Comparison of ENCODE assay signal across 15 cellular contexts in the genomic region with DNA sequence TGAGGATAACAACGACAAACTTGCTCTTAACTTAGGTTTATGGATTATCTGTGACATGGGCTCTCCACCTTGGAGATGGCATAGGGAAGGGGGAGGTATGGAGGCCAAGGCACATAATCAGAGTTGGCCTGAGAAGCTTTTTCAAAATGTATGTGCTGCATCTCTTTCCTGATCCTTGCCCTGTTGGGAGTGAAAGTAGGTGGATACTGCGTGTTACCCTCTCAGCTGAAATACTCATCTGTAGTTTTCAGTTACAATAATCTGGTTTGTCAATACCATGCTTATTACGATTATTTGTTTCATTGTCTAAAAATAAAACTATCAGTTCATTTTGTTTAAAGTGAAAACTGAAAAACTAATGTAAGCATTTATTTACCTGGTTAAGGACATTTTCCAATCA.
DNase-seq lines count a peak whose midpoint lies in the region; ATAC-seq and TF ChIP-seq lines count a peak whose summit lies in the region.
"Had no signal": no experiment of that assay in that cellular context is flagged by ENCODE, and none has a peak within 500 bp of the region (broad histone marks: within the 10 kb centered on the region; RNA-seq: fewer than 3 reads in every experiment).

No MANE protein-coding gene starts in this region.

- H2AFZ ChIP-seq in GM23248 (no peak overlapping the region), mesenchymal stem cell (ENCODE audit: low read depth, low read length) (no peak overlapping the region)
- H2AFZ ChIP-seq: parathyroid adenoma had no signal

- H2BK12ac ChIP-seq in mesenchymal stem cell (ENCODE audit: low read length in 2 of 2) = no peak overlapping the region

- H3K23ac ChIP-seq in mesenchymal stem cell (ENCODE audit: low read length in 2 of 2) = no peak overlapping the region

- H3K79me1 ChIP-seq in mesenchymal stem cell (replicated peaks; ENCODE audit: low read length, poor library complexity, severe bottlenecking) = peaks cover 3% of the 10 kb centered on the region

- no peak overlapping the region for H4K91ac ChIP-seq in mesenchymal stem cell (ENCODE audit: low read length)

- peaks cover 52% of the 10 kb centered on the region for H3K4me1 ChIP-seq in GM23248 (ENCODE audit: insufficient read depth)
- H3K4me1 ChIP-seq in mesenchymal stem cell (ENCODE audit: control insufficient read depth, insufficient read depth, low read depth, low read length) = no peaks in the 10 kb centered on the region
- peaks cover 0 to 11% (median 1%) of the 10 kb centered on the region in 4 donors for H3K4me1 ChIP-seq in sigmoid colon
- H3K4me1 ChIP-seq: BLaER1 treated with 17β-estradiol and CSF1 and Interleukin-3, amounts not matched to agents 10 nM and 100 nM had no signal

- DNase-seq in GM23248 (no peak), mesenchymal stem cell (no peak), sigmoid colon (no peak), NAMALWA (ENCODE audit: low spot score) (no peak)
- no peak for DNase-seq in activated effector memory CD4-positive, alpha-beta T cell treated with Interleukin-2 at 50 U/mL for 16 hours
- no peak for DNase-seq in activated CD4-positive, alpha-beta T cell treated with anti-CD3 and anti-CD28 coated beads for 48 hours
- DNase-seq: activated CD4-positive, alpha-beta T cell treated with anti-CD3 and anti-CD28 coated beads for 36 hours; activated T-cell treated with anti-CD3 and anti-CD28 coated beads, Interleukin-2, amount 50 U/mL, for 4 hours; amygdala; NCI-H446 treated with DMSO at 0.1 percent for 48 hours; stimulated activated CD4-positive, alpha-beta T cell treated with anti-CD3 and anti-CD28 coated beads, Interleukin-12 subunit alpha, Interleukin-12 subunit beta, amount 100 ng/mL, for 4 hours had no signal

- H3K14ac ChIP-seq in mesenchymal stem cell (ENCODE audit: low read length in 2 of 2) = no peak overlapping the region

- H2BK15ac ChIP-seq in mesenchymal stem cell (ENCODE audit: low read depth, poor library complexity, severe bottlenecking) = no peak overlapping the region

- TF ChIP-seq CTCF in sigmoid colon (IDR thresholded peaks at IDR 0.05) = no peak

- no peaks in the 10 kb centered on the region for H4K20me1 ChIP-seq in GM23248 (ENCODE audit: insufficient read depth)
- H4K20me1 ChIP-seq: BLaER1 treated with 17β-estradiol and CSF1 and Interleukin-3, amounts not matched to agents 10 nM and 100 nM had no signal

- no peak overlapping the region for H2BK5ac ChIP-seq in mesenchymal stem cell (ENCODE audit: low read depth, low read length, poor library complexity, severe bottlenecking)

- H3K4me2 ChIP-seq in GM23248 (ENCODE audit: unreplicated experiment) = no peak overlapping the region
- H3K4me2 ChIP-seq in mesenchymal stem cell (ENCODE audit: low read length, poor library complexity, severe bottlenecking) = no peak overlapping the region
- H3K4me2 ChIP-seq: BLaER1 treated with 17β-estradiol and CSF1 and Interleukin-3, amounts not matched to agents 10 nM and 100 nM had no signal

- H3K18ac ChIP-seq in mesenchymal stem cell (ENCODE audit: low read depth in 1 of 2, low read length in 2 of 2) = no peak overlapping the region

- H3K4me3 ChIP-seq in GM23248 (no peak overlapping the region), mesenchymal stem cell (ENCODE audit: insufficient read depth in 1 of 2, low read depth in 1 of 2, low read length in 2 of 2) (no peak overlapping the region), sigmoid colon (no peak overlapping the region)
- H3K4me3 ChIP-seq: BLaER1 treated with 17β-estradiol and CSF1 and Interleukin-3, amounts not matched to agents 10 nM and 100 nM had no signal

- no peaks in the 10 kb centered on the region for H3K27me3 ChIP-seq in GM23248 (replicated peaks; ENCODE audit: insufficient read depth)
- H3K27me3 ChIP-seq in mesenchymal stem cell (ENCODE audit: control insufficient read depth in 1 of 2, insufficient read depth in 1 of 2, low read length in 2 of 2) = no peaks in the 10 kb centered on the region
- no peaks in the 10 kb centered on the region for H3K27me3 ChIP-seq in sigmoid colon
- H3K27me3 ChIP-seq: BLaER1 treated with 17β-estradiol and CSF1 and Interleukin-3, amounts not matched to agents 10 nM and 100 nM had no signal

- no peaks in the 10 kb centered on the region for H3K9me3 ChIP-seq in GM23248 (ENCODE audit: low read depth)
- H3K9me3 ChIP-seq in mesenchymal stem cell (ENCODE audit: control insufficient read depth, low read length) = no peaks in the 10 kb centered on the region
- no peaks in the 10 kb centered on the region for H3K9me3 ChIP-seq in sigmoid colon
- H3K9me3 ChIP-seq: BLaER1 treated with 17β-estradiol and CSF1 and Interleukin-3, amounts not matched to agents 10 nM and 100 nM had no signal

- in situ Hi-C loops in GM23248 (cut with MboI) = no loop called here

- 0 out of 2 replicates have a peak overlapping the region, but pooled peaks have one; percentile 59 for H3K9ac ChIP-seq in GM23248
- peak overlapping the region; percentile 91 for H3K9ac ChIP-seq in mesenchymal stem cell (ENCODE audit: low read length)
- H3K9ac ChIP-seq: BLaER1 treated with 17β-estradiol and CSF1 and Interleukin-3, amounts not matched to agents 10 nM and 100 nM; parathyroid adenoma had no signal

- H3K4ac ChIP-seq in mesenchymal stem cell (ENCODE audit: low read depth in 1 of 2, low read length in 2 of 2) = no peak overlapping the region

- no peak overlapping the region for H2AK5ac ChIP-seq in mesenchymal stem cell (ENCODE audit: low read length, severe bottlenecking)

- H3K27ac ChIP-seq in GM23248 (no peak overlapping the region; the same call in 1 of the 2 replicates), mesenchymal stem cell (ENCODE audit: low read length, poor library complexity, severe bottlenecking) (no peak overlapping the region), sigmoid colon (no peak overlapping the region)
- H3K27ac ChIP-seq: BLaER1 treated with 17β-estradiol and CSF1 and Interleukin-3, amounts not matched to agents 10 nM and 100 nM; parathyroid adenoma had no signal

- intact Hi-C loops in sigmoid colon (cut with DNase I) = no loop called here

- H3K36me3 ChIP-seq in GM23248 (ENCODE audit: low read depth) = no peaks in the 10 kb centered on the region
- H3K36me3 ChIP-seq in mesenchymal stem cell (ENCODE audit: control insufficient read depth in 1 of 2, insufficient read depth in 2 of 2, low read depth in 1 of 2, low read length in 2 of 2) = peaks cover 0 to 7% of the 10 kb centered on the region in 2 experiments
- H3K36me3 ChIP-seq in sigmoid colon = no peaks in the 10 kb centered on the region

- peak; percentile 35 for ATAC-seq in GM19324 (IDR thresholded peaks at IDR 0.05; ENCODE audit: low FRiP score, unreplicated experiment)
- peak; percentile 37 for ATAC-seq in HG03354 (IDR thresholded peaks at IDR 0.05; ENCODE audit: poor library complexity, severe bottlenecking, unreplicated experiment)
- ATAC-seq: activated CD4-positive, alpha-beta T cell treated with anti-CD3 and anti-CD28 coated beads for 36 hours; activated T-cell treated with anti-CD3 and anti-CD28 coated beads, Interleukin-2, amount 50 U/mL, for 4 hours had no signal

- no peak for TF ChIP-seq EP300 in sigmoid colon (IDR thresholded peaks at IDR 0.05)

- peaks cover 24% of the 10 kb centered on the region for H3K79me2 ChIP-seq in GM23248 (ENCODE audit: insufficient read depth)

- WGBS in GM23248 (ENCODE audit: low coverage in 1 of 2, low lambda C conversion rate in 2 of 2, missing lambda C conversion rate in 2 of 2), 2 experiments = 95 to 100% methylated on average over 3 of the region's 3 CpGs
- 100% methylated on average over 1 of the region's 3 CpGs for WGBS in mesenchymal stem cell
- whole genome bisulfite sequencing in sigmoid colon, 2 donors = 60 to 73% methylated on average over 3 of the region's 3 CpGs

- TF ChIP-seq POLR2A in sigmoid colon (IDR thresholded peaks at IDR 0.05) = no peak

- H2BK120ac ChIP-seq in mesenchymal stem cell (ENCODE audit: low read depth, low read length) = no peak overlapping the region

- peaks cover 50% of the 10 kb centered on the region for H3F3A ChIP-seq in GM23248 (ENCODE audit: insufficient read depth)

- no peak overlapping the region for H4K8ac ChIP-seq in mesenchymal stem cell (ENCODE audit: low read length)

- H3K9me2 ChIP-seq in GM23248 (ENCODE audit: insufficient read depth) = no peaks in the 10 kb centered on the region
